ENCODE assay signal across 12 cellular contexts in genomic region chrX:77742788-77743476, GRCh38. TPM values are rescaled to one million over a fixed set of nuclear protein-coding genes. Genes with fewer than 3 reads are reported as not detected.
A peak's percentile ranks its signal among the peaks of the same experiment; 100 is the strongest.
DNase-seq lines count a peak whose midpoint lies in the region; ATAC-seq, FAIRE-seq and TF ChIP-seq lines count a peak whose summit lies in the region.
"Had no signal": no experiment of that assay in that cellular context is flagged by ENCODE, and none has a peak within 500 bp of the region (broad histone marks: within the 10 kb centered on the region; RNA-seq: fewer than 3 reads in every experiment).

No MANE protein-coding gene starts in this region.

- no peaks in the 10 kb centered on the region for H3K36me3 ChIP-seq in right lobe of liver
- H3K36me3 ChIP-seq in HepG2 (replicated peaks in 1 of 2; ENCODE audit: control insufficient read depth in 1 of 2, insufficient read depth in 2 of 2, low read length in 2 of 2), result no peaks in the 10 kb centered on the region
- H3K36me3 ChIP-seq in uterus, result no peaks in the 10 kb centered on the region
- H3K36me3 ChIP-seq: cardiac muscle cell, suprapubic skin had no signal

- TF ChIP-seq CTCF in right lobe of liver (IDR thresholded peaks at IDR 0.05), result no peak
- TF ChIP-seq CTCF in HepG2 (CRISPR knock-in tag; IDR thresholded peaks at IDR 0.05), result no peak
- TF ChIP-seq CTCF in uterus (IDR thresholded peaks at IDR 0.05), result no peak

- H3K79me2 ChIP-seq in HepG2 (ENCODE audit: insufficient read depth, low read length), result peaks cover 65% of the 10 kb centered on the region

- H4K20me1 ChIP-seq in HepG2 (ENCODE audit: insufficient read depth, low read length), result 0 out of 2 replicates have a peak, but pooled peaks cover 5% of the 10 kb centered on the region

- no peak for FAIRE-seq in HepG2 (lab: Jason Lieb, UNC)

- 69% methylated on average over 3 of the region's 7 CpGs for WGBS in right lobe of liver (ENCODE audit: insufficient coverage, low coverage, low lambda C conversion rate, missing lambda C conversion rate)
- 90% methylated on average over 4 of the region's 7 CpGs for WGBS in HepG2 (ENCODE audit: low lambda C conversion rate)

- TF ChIP-seq EP300 in HepG2 (IDR thresholded peaks at IDR 0.05; ENCODE audit: low read depth in 2 of 2, low read length in 2 of 2) (no peak), HepG2 (CRISPR knock-in tag; IDR thresholded peaks at IDR 0.05; ENCODE audit: borderline replicate concordance) (no peak)

- intact Hi-C loops in right lobe of liver (cut with DNase I) (no loop called here), HepG2 (cut with micrococcal nuclease; ENCODE audit: unreplicated experiment) (no loop called here), uterus (cut with DNase I; ENCODE audit: low total_unique reads) (no loop called here)

- in situ Hi-C loops in HepG2 (cut with HindIII; ENCODE audit: extremely low pct_ligation_motif_present, low pct_unique_long_range_greater_than_20kb), result no loop called here

- H2AFZ ChIP-seq in HepG2 (ENCODE audit: low read length), result no peak overlapping the region
- H2AFZ ChIP-seq: parathyroid adenoma had no signal

- H3K4me3 ChIP-seq in right lobe of liver (no peak overlapping the region), HepG2 (replicated peaks in 1 of 3; ENCODE audit: insufficient read depth in 1 of 3, low read depth in 2 of 3, low read length in 3 of 3) (no peak overlapping the region), uterus (no peak overlapping the region)
- H3K4me3 ChIP-seq: cardiac muscle cell, suprapubic skin had no signal

- POLR2A ChIA-PET in HepG2 (lab: Yijun Ruan, JAX), result no interaction called here

- no peaks in the 10 kb centered on the region for H3K9me3 ChIP-seq in right lobe of liver
- H3K9me3 ChIP-seq in HepG2 (ENCODE audit: low read length), result no peaks in the 10 kb centered on the region
- no peaks in the 10 kb centered on the region for H3K9me3 ChIP-seq in uterus
- H3K9me3 ChIP-seq: suprapubic skin had no signal

- TF ChIP-seq RAD21 in HepG2 (CRISPR knock-in tag; IDR thresholded peaks at IDR 0.05), result no peak

- no peak overlapping the region for H3K4me2 ChIP-seq in HepG2 (ENCODE audit: low read depth, low read length)

- H3K27ac ChIP-seq in right lobe of liver (no peak overlapping the region), HepG2 (ENCODE audit: extremely low read length, insufficient read depth, low read length) (no peak overlapping the region), uterus (no peak overlapping the region)
- H3K27ac ChIP-seq: cardiac muscle cell, parathyroid adenoma, suprapubic skin had no signal

- no peaks in the 10 kb centered on the region for H3K4me1 ChIP-seq in right lobe of liver
- peaks cover 6% of the 10 kb centered on the region; the same call in 1 of the 2 replicates for H3K4me1 ChIP-seq in HepG2 (ENCODE audit: insufficient read depth, low read length)
- no peaks in the 10 kb centered on the region for H3K4me1 ChIP-seq in uterus
- H3K4me1 ChIP-seq: parathyroid adenoma had no signal

- ATAC-seq in right lobe of liver (peak in 3 of 4 donors; percentile 45 to 83 (median 54)), HepG2 (no peak; the same call in 2 of the 3 replicates), HG02759 (IDR thresholded peaks at IDR 0.05; ENCODE audit: unreplicated experiment) (no peak)
- ATAC-seq: activated CD4-positive, CD25-positive, alpha-beta regulatory T cell treated with anti-CD3 and anti-CD28 coated beads, Interleukin-2, amount 50 U/mL, for 24 hours had no signal

- CTCF ChIA-PET in HepG2 (lab: Yijun Ruan, JAX; ENCODE audit: low intra/inter-chr PET ratio, low total read pairs), result no interaction called here

- H3K27me3 ChIP-seq in right lobe of liver (no peaks in the 10 kb centered on the region), HepG2 (ENCODE audit: control insufficient read depth in 1 of 2, insufficient read depth in 2 of 2, low read length in 2 of 2) (no peaks in the 10 kb centered on the region), uterus (no peaks in the 10 kb centered on the region)
- H3K27me3 ChIP-seq: cardiac muscle cell, suprapubic skin had no signal

- no peak overlapping the region for H3K9ac ChIP-seq in HepG2 (ENCODE audit: insufficient read depth, low read depth, low read length)
- H3K9ac ChIP-seq: parathyroid adenoma had no signal

- no TSS peak for BruUV-seq in HepG2 (replicated peaks; lab: Mats Ljungman, UMichigan)

- DNase-seq in right lobe of liver, result peak in 1 of 3 donors; percentile 43
- no peak for DNase-seq in HepG2 (ENCODE audit: low spot score)
- peak; percentile 10 for DNase-seq in dermis blood vessel endothelial cell
- peak; percentile 34 for DNase-seq in medulla oblongata (ENCODE audit: extremely low spot score)
- DNase-seq in stimulated activated CD4-positive, alpha-beta T cell treated with anti-CD3 and anti-CD28 coated beads, Interleukin-12 subunit alpha, Interleukin-12 subunit beta, amount 100 ng/mL, for 4 hours, result no peak
- no peak for DNase-seq in OCI-M2 (lab: John Stamatoyannopoulos, UW; ENCODE audit: unreplicated experiment)
- DNase-seq in uterus, result no peak

- TF ChIP-seq POLR2A in right lobe of liver (IDR thresholded peaks at IDR 0.05) (no peak), HepG2 (IDR thresholded peaks at IDR 0.05; ENCODE audit: insufficient read depth in 1 of 2, low read depth in 2 of 2, low read length in 2 of 2) (no peak), uterus (IDR thresholded peaks at IDR 0.05) (no peak)

TF ChIP-seq in HepG2, 621 proteins besides CTCF, POLR2A, EP300 and RAD21 (continues in another document):
- TF ChIP-seq MYNN (CRISPR knock-in tag; IDR thresholded peaks at IDR 0.05; ENCODE audit: low read depth), result no peak
- TF ChIP-seq CREB1 (IDR thresholded peaks at IDR 0.05), result no peak
- TF ChIP-seq CREB1 (CRISPR knock-in tag; IDR thresholded peaks at IDR 0.05), result no peak
- no peak for TF ChIP-seq E2F2 (CRISPR knock-in tag; IDR thresholded peaks at IDR 0.05; ENCODE audit: borderline replicate concordance)
- TF ChIP-seq MTERF4 (CRISPR knock-in tag; IDR thresholded peaks at IDR 0.05), result no peak
- no peak for TF ChIP-seq POGK (CRISPR knock-in tag; conservative IDR thresholded peaks at IDR 0.05)

RNA-seq across cellular contexts. Expression of gene ATRX, which starts 43.1 kb away (rescaled TPM):
- total RNA-seq in right lobe of liver (10 to 100 TPM; 15.9 to 32.2 (median 21.3) TPM), HepG2 (2016; rRNA removed; fragmentation: Illumina TruSeq; extraction: Trizol) (44.5 and 55.4 TPM in 2 replicates), dermis blood vessel endothelial cell (101 and 115 TPM in 2 replicates), uterus (100 to 1,000 TPM in 2 of 4 donors, 10 to 100 TPM in 2; 22.8 to 249 (median 112) TPM)
- 17.8 and 22.4 TPM in 2 replicates for total RNA-seq in HepG2 (2016; cell fraction: cytosol; rRNA removed; fragmentation: Illumina TruSeq; extraction: Trizol; ENCODE audit: low read depth)
- 42.1 and 53.4 TPM in 2 replicates for total RNA-seq in HepG2 (2016; cell fraction: insoluble cytoplasmic fraction; rRNA removed; fragmentation: Illumina TruSeq; extraction: Trizol)
- 11.1 and 13.3 TPM in 2 replicates for total RNA-seq in HepG2 (2016; cell fraction: membrane; rRNA removed; fragmentation: Illumina TruSeq; extraction: Trizol)
- 121 and 130 TPM in 2 replicates for total RNA-seq in HepG2 (2016; cell fraction: nucleus; rRNA removed; fragmentation: Illumina TruSeq; extraction: Trizol)
- 24.6 and 26.1 TPM in 2 replicates for polyA plus RNA-seq in HepG2 (2011; rRNA removed)
- polyA plus RNA-seq in HepG2 (2011; cell fraction: cytosol; rRNA removed), result 10.4 and 14.7 TPM in 2 replicates
- polyA plus RNA-seq in HepG2 (2011; cell fraction: nucleus; rRNA removed), result 45.5 and 54.8 TPM in 2 replicates
- 29.1 and 30.5 TPM in 2 replicates for polyA plus RNA-seq in HepG2 (2012)
- polyA plus RNA-seq in HepG2 (2016; cell fraction: cytosol; fragmentation: Illumina TruSeq; extraction: Trizol; ENCODE audit: low read depth), result 0.52 and 0.85 TPM in 2 replicates
- polyA plus RNA-seq in HepG2 (2016; cell fraction: insoluble cytoplasmic fraction; fragmentation: Illumina TruSeq; extraction: Trizol; ENCODE audit: low read depth), result 20.3 and 23.4 TPM in 2 replicates
- 1.1 and 1.3 TPM in 2 replicates for polyA plus RNA-seq in HepG2 (2016; cell fraction: membrane; fragmentation: Illumina TruSeq; extraction: Trizol; ENCODE audit: low read depth)
- polyA plus RNA-seq in HepG2 (2016; cell fraction: nucleus; fragmentation: Illumina TruSeq; extraction: Trizol; ENCODE audit: insufficient read depth, low read depth), result 46.4 and 57.8 TPM in 2 replicates
- polyA minus RNA-seq in HepG2 (2011; rRNA and poly(A)+ RNA removed; ENCODE audit: low replicate concordance), result 17.6 and 63.4 TPM in 2 replicates
- 32.2 and 34.7 TPM in 2 replicates for polyA minus RNA-seq in HepG2 (2011; cell fraction: cytosol; rRNA and poly(A)+ RNA removed)
- 227 and 238 TPM in 2 replicates for polyA minus RNA-seq in HepG2 (2011; cell fraction: nucleus; rRNA and poly(A)+ RNA removed)

Comparison
In these comparisons a context has a peak if more than half of its experiments do, and no peak if none do; other contexts are left out.
1. ATAC-seq: peak in right lobe of liver (3 of 4); none in HepG2 (single experiment) and HG02759 (single experiment).
2. DNase-seq: peak in dermis blood vessel endothelial cell (single experiment) and medulla oblongata (single experiment); none in HepG2 (single experiment), stimulated activated CD4-positive, alpha-beta T cell treated with anti-CD3 and anti-CD28 coated beads, Interleukin-12 subunit alpha, Interleukin-12 subunit beta, amount 100 ng/mL, for 4 hours (single experiment), OCI-M2 (single experiment) and uterus (0 of 2).